In genomic region chr6:147711511-147711910, GRCh38 we compare ENCODE assay signal across 20 cellular contexts.
"Had no signal": no experiment of that assay in that cellular context is flagged by ENCODE, and none has a peak within 500 bp of the region (broad histone marks: within the 10 kb centered on the region; RNA-seq: fewer than 3 reads in every experiment).

No MANE protein-coding gene starts in this region.

- H3K4me1 ChIP-seq: body of pancreas, left ventricle myocardium inferior, prostate gland, tibial artery had no signal

- ATAC-seq: activated naive CD4-positive, alpha-beta T cell treated with anti-CD3 and anti-CD28 coated beads, Interleukin-2, amount 50 U/mL, for 72 hours; body of pancreas; effector memory CD8-positive, alpha-beta T cell; mucosa of descending colon; right cardiac atrium; stimulated activated naive CD8-positive, alpha-beta T cell treated with anti-CD3 and anti-CD28 coated beads, Interleukin-15, Interleukin-2, amounts not matched to agents 100 U/mL and 50 U/mL, for 24 hours had no signal

- H3K4me3 ChIP-seq: body of pancreas, left ventricle myocardium inferior, mucosa of descending colon, prostate gland, skin epidermis, tibial artery had no signal

- H3K27ac ChIP-seq: body of pancreas, left ventricle myocardium inferior, prostate gland, skin epidermis, tibial artery had no signal

- H3K9me3 Mint-ChIP-seq: activated naive CD4-positive, alpha-beta T cell treated with anti-CD3 and anti-CD28 coated beads, Interleukin-2, amount 50 U/mL, for 72 hours; activated T-helper 1 cell treated with anti-CD3 and anti-CD28 coated beads, Interleukin-12 subunit alpha, Interleukin-12 subunit beta, Interleukin-2, Interleukin-4 antibody, amounts not matched to agents 30 ng/mL and 10 ng/mL and 1 ng/mL, durations not matched to agents 14 hours and 24 hours and 36 hours; T-helper 2 cell treated with Interferon-gamma antibody and Interleukin-4, amounts not matched to agents 5 μg/mL and 100 μg/mL, for 36 hours had no signal

- H3K36me3 Mint-ChIP-seq: activated naive CD4-positive, alpha-beta T cell treated with anti-CD3 and anti-CD28 coated beads, Interleukin-2, amount 50 U/mL, for 72 hours; naive B cell had no signal

- H3K4me1 Mint-ChIP-seq: naive B cell had no signal

- H3K36me3 ChIP-seq: left ventricle myocardium inferior, prostate gland, tibial artery had no signal

- H3K27ac Mint-ChIP-seq: activated naive CD4-positive, alpha-beta T cell treated with anti-CD3 and anti-CD28 coated beads, Interleukin-2, amount 50 U/mL, for 72 hours; activated T-helper 1 cell treated with anti-CD3 and anti-CD28 coated beads, Interleukin-12 subunit alpha, Interleukin-12 subunit beta, Interleukin-2, Interleukin-4 antibody, amounts not matched to agents 30 ng/mL and 10 ng/mL and 1 ng/mL, durations not matched to agents 14 hours and 24 hours and 36 hours; effector memory CD8-positive, alpha-beta T cell; naive B cell; T-helper 2 cell treated with Interferon-gamma antibody and Interleukin-4, amounts not matched to agents 5 μg/mL and 100 μg/mL, for 36 hours had no signal

- H3K27me3 Mint-ChIP-seq: effector memory CD8-positive, alpha-beta T cell; naive B cell had no signal

- H3K9me3 ChIP-seq: body of pancreas, mucosa of descending colon, prostate gland had no signal

- DNase-seq: activated CD4-positive, alpha-beta T cell treated with anti-CD3 and anti-CD28 coated beads, Interleukin-2, amount 50 U/mL, for 4 hours; activated gamma-delta T cell treated with Interleukin-2 at 50 U/mL for 16 hours; body of pancreas; effector memory CD8-positive, alpha-beta T cell; head of caudate nucleus; left ventricle myocardium inferior; mammary epithelial cell; mucosa of descending colon; naive B cell; right cardiac atrium; stimulated activated naive CD8-positive, alpha-beta T cell treated with anti-CD3 and anti-CD28 coated beads, Interleukin-15, Interleukin-2, amounts not matched to agents 100 U/mL and 50 U/mL, for 24 hours; substantia nigra; tibial artery had no signal

- H3K27me3 ChIP-seq: body of pancreas, tibial artery had no signal

- H3K4me3 Mint-ChIP-seq: activated T-helper 1 cell treated with anti-CD3 and anti-CD28 coated beads, Interleukin-12 subunit alpha, Interleukin-12 subunit beta, Interleukin-2, Interleukin-4 antibody, amounts not matched to agents 30 ng/mL and 10 ng/mL and 1 ng/mL, durations not matched to agents 14 hours and 24 hours and 36 hours; effector memory CD8-positive, alpha-beta T cell; naive B cell; T-helper 2 cell treated with Interferon-gamma antibody and Interleukin-4, amounts not matched to agents 5 μg/mL and 100 μg/mL, for 36 hours had no signal

- FAIRE-seq: frontal cortex, TTC549 had no signal
